9 cellular contexts compared by ENCODE assay signal in genomic region chr19:43519436-43520088, GRCh38. TPM values are rescaled to one million over a fixed set of nuclear protein-coding genes. Genes with fewer than 3 reads are reported as not detected.
DNase-seq lines count a peak whose midpoint lies in the region; ATAC-seq and TF ChIP-seq lines count a peak whose summit lies in the region.
"Had no signal": no experiment of that assay in that cellular context is flagged by ENCODE, and none has a peak within 500 bp of the region (broad histone marks: within the 10 kb centered on the region; RNA-seq: fewer than 3 reads in every experiment).

No MANE protein-coding gene starts in this region.

- H3K4me3 Mint-ChIP-seq in activated T-helper 2 cell treated with anti-CD3 and anti-CD28 coated beads, Interferon-gamma antibody, Interleukin-2, Interleukin-4, amounts not matched to agents 10 μg/mL and 5 μg/mL and 100 μg/mL, durations not matched to agents 14 hours and 24 hours and 36 hours (ENCODE audit: low read depth): no peak overlapping the region
- H3K4me3 Mint-ChIP-seq: dendritic cell treated with granulocyte-macrophage colony-stimulating factor and Interleukin-4, amounts not matched to agents 40 ng/mL and 50 ng/mL, for 4 days had no signal

- CTCF ChIA-PET in RWPE1 (lab: Yijun Ruan, JAX): interaction anchor here (0.6 to 2.2 kb wide), 15 partner anchors 9 to 137 kb away, joined by 3 to 63 read pairs (median 4); partner anchors contain the start of genes LYPD3, PHLDB3 and SRRM5

- no peaks in the 10 kb centered on the region for H3K9me2 ChIP-seq in MM.1S (replicated peaks; ENCODE audit: insufficient read depth, low read length)

- H3K79me2 ChIP-seq in MM.1S (ENCODE audit: low read length): no peaks in the 10 kb centered on the region

- intact Hi-C loops in activated T-helper 2 cell treated with anti-CD3 and anti-CD28 coated beads, Interferon-gamma antibody, Interleukin-2, Interleukin-4, amounts not matched to agents 10 μg/mL and 5 μg/mL and 100 μg/mL, durations not matched to agents 14 hours and 24 hours and 36 hours (cut with micrococcal nuclease): loop anchor here (1.0 to 10.0 kb wide), 3 partner anchors 72 to 265 kb away; partner anchors contain the start of gene KCNN4
- intact Hi-C loops in thyroid gland (cut with DNase I): loop anchor here (2.0 kb wide), 1 partner anchor 73 kb away; no protein-coding TSS in a partner anchor

- POLR2A ChIA-PET in RWPE1 (lab: Yijun Ruan, JAX; ENCODE audit: low non-redundant PET): interaction anchor here (0.6 kb wide), 1 partner anchor 76 kb away, joined by 3 read pairs; no protein-coding TSS in a partner anchor

- H3K36me3 Mint-ChIP-seq in activated T-helper 2 cell treated with anti-CD3 and anti-CD28 coated beads, Interferon-gamma antibody, Interleukin-2, Interleukin-4, amounts not matched to agents 10 μg/mL and 5 μg/mL and 100 μg/mL, durations not matched to agents 14 hours and 24 hours and 36 hours (ENCODE audit: low read depth): peaks cover 14% of the 10 kb centered on the region

- H3K27ac Mint-ChIP-seq in activated T-helper 2 cell treated with anti-CD3 and anti-CD28 coated beads, Interferon-gamma antibody, Interleukin-2, Interleukin-4, amounts not matched to agents 10 μg/mL and 5 μg/mL and 100 μg/mL, durations not matched to agents 14 hours and 24 hours and 36 hours: peak overlapping the region; percentile 17

- H3K9me3 Mint-ChIP-seq in activated T-helper 2 cell treated with anti-CD3 and anti-CD28 coated beads, Interferon-gamma antibody, Interleukin-2, Interleukin-4, amounts not matched to agents 10 μg/mL and 5 μg/mL and 100 μg/mL, durations not matched to agents 14 hours and 24 hours and 36 hours: no peaks in the 10 kb centered on the region
- H3K9me3 Mint-ChIP-seq: dendritic cell treated with granulocyte-macrophage colony-stimulating factor and Interleukin-4, amounts not matched to agents 40 ng/mL and 50 ng/mL, for 4 days had no signal

- H2AFZ ChIP-seq in MM.1S (ENCODE audit: low read length): no peak overlapping the region

- no peaks in the 10 kb centered on the region for H3F3A ChIP-seq in MM.1S (ENCODE audit: insufficient read depth, low read length)

- 52 to 54% methylated on average over 10 of the region's 10 CpGs for WGBS in thyroid gland, 2 donors

- H3K27me3 Mint-ChIP-seq in activated T-helper 2 cell treated with anti-CD3 and anti-CD28 coated beads, Interferon-gamma antibody, Interleukin-2, Interleukin-4, amounts not matched to agents 10 μg/mL and 5 μg/mL and 100 μg/mL, durations not matched to agents 14 hours and 24 hours and 36 hours (ENCODE audit: low read depth): no peaks in the 10 kb centered on the region
- H3K27me3 Mint-ChIP-seq: dendritic cell treated with granulocyte-macrophage colony-stimulating factor and Interleukin-4, amounts not matched to agents 40 ng/mL and 50 ng/mL, for 4 days had no signal

- H3K9ac ChIP-seq in MM.1S (ENCODE audit: low read length): no peak overlapping the region

- H3K36me3 ChIP-seq in MM.1S (replicated peaks; ENCODE audit: insufficient read depth, low read length) (no peaks in the 10 kb centered on the region), thyroid gland (no peaks in the 10 kb centered on the region)

- no peak for ATAC-seq in GM18868 (IDR thresholded peaks at IDR 0.05; ENCODE audit: unreplicated experiment)

- TF ChIP-seq POLR2A in thyroid gland (IDR thresholded peaks at IDR 0.05): no peak

- H3K4me2 ChIP-seq in MM.1S (ENCODE audit: low read depth, low read length): no peak overlapping the region

- DNase-seq in DMS79 treated with DMSO at 0.1 percent for 48 hours (lab: John Stamatoyannopoulos, UW) (peak; percentile 74), MM.1S (peak; percentile 72), RWPE1 (ENCODE audit: low spot score) (peak; percentile 88), fibroblast of villous mesenchyme (ENCODE audit: low read depth) (peak; percentile 93), occipital lobe (lab: John Stamatoyannopoulos, UW) (peak; percentile 67), thyroid gland (peak; percentile 74 to 79)
- DNase-seq in activated T-helper 2 cell treated with anti-CD3 and anti-CD28 coated beads, Interferon-gamma antibody, Interleukin-2, Interleukin-4, amounts not matched to agents 10 μg/mL and 5 μg/mL and 100 μg/mL, durations not matched to agents 14 hours and 24 hours and 36 hours (ENCODE audit: low spot score): peak; percentile 65

- peaks cover 7% of the 10 kb centered on the region for H3K4me1 Mint-ChIP-seq in activated T-helper 2 cell treated with anti-CD3 and anti-CD28 coated beads, Interferon-gamma antibody, Interleukin-2, Interleukin-4, amounts not matched to agents 10 μg/mL and 5 μg/mL and 100 μg/mL, durations not matched to agents 14 hours and 24 hours and 36 hours (ENCODE audit: low read depth)

- TF ChIP-seq CTCF in MM.1S (IDR thresholded peaks at IDR 0.05; ENCODE audit: low read length) (peak; percentile 94), RWPE1 (conservative IDR thresholded peaks at IDR 0.05; ENCODE audit: low read depth) (peak; percentile 85), fibroblast of villous mesenchyme (IDR thresholded peaks at IDR 0.05; ENCODE audit: insufficient read depth, low read depth, low read length) (peak; percentile 91), thyroid gland (IDR thresholded peaks at IDR 0.05) (peak; percentile 75 to 93 (median 82))

- H3K9me3 ChIP-seq in MM.1S (replicated peaks; ENCODE audit: insufficient read depth, low read length): no peaks in the 10 kb centered on the region
- H3K9me3 ChIP-seq in thyroid gland: no peaks in the 10 kb centered on the region

- no peak overlapping the region for H3K4me3 ChIP-seq in MM.1S (ENCODE audit: low read length)
- no peak overlapping the region for H3K4me3 ChIP-seq in fibroblast of villous mesenchyme (ENCODE audit: low read depth, low read length)
- no peak overlapping the region for H3K4me3 ChIP-seq in thyroid gland (replicated peaks in 1 of 3)

- H3K4me1 ChIP-seq in MM.1S (ENCODE audit: low read length) (no peaks in the 10 kb centered on the region), thyroid gland (peaks cover 0 to under 1% of the 10 kb centered on the region in 2 donors)

- no peaks in the 10 kb centered on the region for H3K27me3 ChIP-seq in MM.1S (replicated peaks; ENCODE audit: insufficient read depth, low read length)
- H3K27me3 ChIP-seq in thyroid gland: no peaks in the 10 kb centered on the region

- no peaks in the 10 kb centered on the region for H4K20me1 ChIP-seq in MM.1S (ENCODE audit: insufficient read depth, low read length)

- H3K27ac ChIP-seq in MM.1S (ENCODE audit: low read length) (no peak overlapping the region), RWPE1 (peak overlapping the region; percentile 35), thyroid gland (no peak overlapping the region)

RNA-seq across cellular contexts. Expression of gene ETHE1, which starts 7.4 kb away (rescaled TPM):
- total RNA-seq in activated T-helper 2 cell treated with anti-CD3 and anti-CD28 coated beads, Interferon-gamma antibody, Interleukin-2, Interleukin-4, amounts not matched to agents 10 μg/mL and 5 μg/mL and 100 μg/mL, durations not matched to agents 14 hours and 24 hours and 36 hours: 64.6 and 65.5 TPM in 2 replicates
- total RNA-seq in fibroblast of villous mesenchyme (113 and 121 TPM in 2 replicates), occipital lobe (16.8 TPM), thyroid gland (10 to 100 TPM; 22.4 to 61.9 (median 32.5) TPM)

RNA-seq across cellular contexts. Expression of gene ZNF575, which starts 13.4 kb away (rescaled TPM):
- 1.7 and 2.1 TPM in 2 replicates for total RNA-seq in activated T-helper 2 cell treated with anti-CD3 and anti-CD28 coated beads, Interferon-gamma antibody, Interleukin-2, Interleukin-4, amounts not matched to agents 10 μg/mL and 5 μg/mL and 100 μg/mL, durations not matched to agents 14 hours and 24 hours and 36 hours
- total RNA-seq in fibroblast of villous mesenchyme: under 0.01 and 0.64 TPM in 2 replicates
- 0.62 TPM for total RNA-seq in occipital lobe
- total RNA-seq in thyroid gland: 1 to 10 TPM in 1 of 4 donors, not detected in 3; 1.4 TPM

RNA-seq across cellular contexts. Expression of gene PHLDB3, which starts 15.0 kb away (rescaled TPM):
- total RNA-seq in activated T-helper 2 cell treated with anti-CD3 and anti-CD28 coated beads, Interferon-gamma antibody, Interleukin-2, Interleukin-4, amounts not matched to agents 10 μg/mL and 5 μg/mL and 100 μg/mL, durations not matched to agents 14 hours and 24 hours and 36 hours: 23.0 and 25.3 TPM in 2 replicates
- total RNA-seq in fibroblast of villous mesenchyme: 8.7 and 13.4 TPM in 2 replicates
- total RNA-seq in occipital lobe: 2.8 TPM
- total RNA-seq in thyroid gland: 10 to 100 TPM in 1 of 4 donors, 1 to 10 TPM in 3; 4.4 to 19.6 (median 7.4) TPM

RNA-seq across cellular contexts. Expression of gene LYPD3, which starts 54.2 kb away (rescaled TPM):
- total RNA-seq in activated T-helper 2 cell treated with anti-CD3 and anti-CD28 coated beads, Interferon-gamma antibody, Interleukin-2, Interleukin-4, amounts not matched to agents 10 μg/mL and 5 μg/mL and 100 μg/mL, durations not matched to agents 14 hours and 24 hours and 36 hours: 2.5 and 3.0 TPM in 2 replicates
- total RNA-seq in fibroblast of villous mesenchyme (0.43 TPM in 1 of 2 replicates, not detected in the other), occipital lobe (not detected), thyroid gland (under 1 TPM in 1 of 4 donors, not detected in 3; 0.78 TPM)

RNA-seq across cellular contexts. Expression of gene XRCC1, which starts 55.8 kb away (rescaled TPM):
- total RNA-seq in activated T-helper 2 cell treated with anti-CD3 and anti-CD28 coated beads, Interferon-gamma antibody, Interleukin-2, Interleukin-4, amounts not matched to agents 10 μg/mL and 5 μg/mL and 100 μg/mL, durations not matched to agents 14 hours and 24 hours and 36 hours: 27.3 and 27.5 TPM in 2 replicates
- 22.9 and 28.9 TPM in 2 replicates for total RNA-seq in fibroblast of villous mesenchyme
- 12.8 TPM for total RNA-seq in occipital lobe
- 10 to 100 TPM; 29.6 to 38.8 (median 31.3) TPM for total RNA-seq in thyroid gland
